11 cellular contexts compared by ENCODE assay signal in genomic region chr6:1767481-1768246, GRCh38.
DNase-seq lines count a peak whose midpoint lies in the region; TF ChIP-seq lines count a peak whose summit lies in the region.
"Had no signal": no experiment of that assay in that cellular context is flagged by ENCODE, and none has a peak within 500 bp of the region (broad histone marks: within the 10 kb centered on the region; RNA-seq: fewer than 3 reads in every experiment).

No MANE protein-coding gene starts in this region.

- H3K36me3 Mint-ChIP-seq in mesothelial cell of epicardium: no peaks in the 10 kb centered on the region

- H3K27me3 Mint-ChIP-seq in mesothelial cell of epicardium (ENCODE audit: low read depth): no peaks in the 10 kb centered on the region

- DNase-seq in DMS53 treated with DMSO at 0.1 percent for 48 hours (lab: John Stamatoyannopoulos, UW; ENCODE audit: unreplicated experiment): peak; percentile 75
- DNase-seq in NCI-H69 (lab: John Stamatoyannopoulos, UW): peak; percentile 9
- no peak for DNase-seq in epithelial cell of prostate (ENCODE audit: low read depth, low spot score)
- no peak for DNase-seq in mesothelial cell of epicardium (ENCODE audit: low spot score in 2 of 2, unreplicated experiment in 2 of 2)
- DNase-seq in activated CD8-positive, alpha-beta memory T cell treated with anti-CD3 and anti-CD28 coated beads, Interleukin-2, amount 50 U/mL, for 4 hours: no peak
- no peak for DNase-seq in inferior parietal cortex (ENCODE audit: extremely low spot score)
- no peak for DNase-seq in Ammon's horn (ENCODE audit: low spot score)
- DNase-seq in NCI-H146 treated with DMSO at 0.1 percent for 48 hours (lab: John Stamatoyannopoulos, UW; ENCODE audit: unreplicated experiment): no peak
- DNase-seq: kidney, NCI-H774 had no signal

- no peak overlapping the region for H3K4me3 Mint-ChIP-seq in mesothelial cell of epicardium

- peaks cover 88% of the 10 kb centered on the region for H3K4me1 Mint-ChIP-seq in mesothelial cell of epicardium

- TF ChIP-seq CTCF in mesothelial cell of epicardium (IDR thresholded peaks at IDR 0.05; ENCODE audit: unreplicated experiment): no peak

- H3K27ac Mint-ChIP-seq in mesothelial cell of epicardium: peak overlapping the region; percentile 49

- peak overlapping the region; percentile 71 for H3K27ac ChIP-seq in epithelial cell of prostate
- H3K27ac ChIP-seq: C4-2B had no signal

- H3K9me3 Mint-ChIP-seq in mesothelial cell of epicardium: no peaks in the 10 kb centered on the region

Comparison
In these comparisons a context has a peak if more than half of its experiments do, and no peak if none do; other contexts are left out.
1. DNase-seq: peak in DMS53 treated with DMSO at 0.1 percent for 48 hours (single experiment) and NCI-H69 (single experiment); none in epithelial cell of prostate (single experiment), mesothelial cell of epicardium (0 of 2), activated CD8-positive, alpha-beta memory T cell treated with anti-CD3 and anti-CD28 coated beads, Interleukin-2, amount 50 U/mL, for 4 hours (single experiment), inferior parietal cortex (single experiment), Ammon's horn (single experiment) and NCI-H146 treated with DMSO at 0.1 percent for 48 hours (single experiment).